Comparison of ENCODE assay signal across 20 cellular contexts in the genomic region with DNA sequence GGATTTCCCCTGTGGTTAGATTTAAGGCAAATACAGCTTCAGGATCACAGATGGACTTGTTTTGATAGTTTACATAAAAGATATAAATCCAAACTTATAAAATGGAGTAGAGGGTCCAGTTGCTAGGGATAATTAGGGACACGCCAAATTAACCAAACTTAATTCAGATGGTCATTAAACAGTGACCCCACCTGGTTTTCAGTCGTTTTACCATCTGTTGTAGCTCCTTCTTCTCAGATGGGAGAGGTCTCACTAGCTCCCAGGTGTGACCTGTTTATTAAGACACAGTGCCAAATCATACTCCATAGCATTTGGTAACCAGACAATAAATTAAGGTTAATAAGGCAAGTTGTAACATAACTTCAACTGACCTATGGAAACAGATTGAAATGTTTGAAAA. TPM values are rescaled to one million over a fixed set of nuclear protein-coding genes. Genes with fewer than 3 reads are reported as not detected.
DNase-seq lines count a peak whose midpoint lies in the region; ATAC-seq, FAIRE-seq and TF ChIP-seq lines count a peak whose summit lies in the region.
"Had no signal": no experiment of that assay in that cellular context is flagged by ENCODE, and none has a peak within 500 bp of the region (broad histone marks: within the 10 kb centered on the region; RNA-seq: fewer than 3 reads in every experiment).

No MANE protein-coding gene starts in this region.

- TF ChIP-seq EP300 in K562 (IDR thresholded peaks at IDR 0.05; ENCODE audit: low read length) = no peak

- TF ChIP-seq CTCF in KMS-11 (conservative IDR thresholded peaks at IDR 0.05; ENCODE audit: low read depth, low read length) (no peak), K562 (IDR thresholded peaks at IDR 0.05 in 2 of 3, conservative IDR thresholded peaks at IDR 0.05 in 1 of 3; ENCODE audit: insufficient read depth in 2 of 3, low read depth in 1 of 3, low read length in 3 of 3) (no peak)

- H3K9me1 ChIP-seq in K562 (ENCODE audit: control insufficient read depth, insufficient read depth, low read length) = no peaks in the 10 kb centered on the region

- H3K4me3 ChIP-seq in KMS-11 (IDR thresholded peaks at IDR 0.05; ENCODE audit: insufficient read depth, low read depth, low read length) (no peak overlapping the region), K562 (no peak overlapping the region), SJCRH30 (no peak overlapping the region)
- H3K4me3 ChIP-seq: PC-9 had no signal

- no peaks in the 10 kb centered on the region for H3K79me2 ChIP-seq in KMS-11 (ENCODE audit: insufficient read depth, low read depth)
- no peaks in the 10 kb centered on the region for H3K79me2 ChIP-seq in K562 (ENCODE audit: control insufficient read depth, insufficient read depth, low read length)

- H3K9me3 ChIP-seq in K562 (replicated peaks; ENCODE audit: control insufficient read depth, insufficient read depth, low read depth, low read length) (no peaks in the 10 kb centered on the region), SJCRH30 (replicated peaks) (no peaks in the 10 kb centered on the region)

- ATAC-seq in K562 = no peak
- ATAC-seq: SK-N-SH treated with all-trans-retinoic acid at 6 μM for 48 hours had no signal

- no TSS peak for BruUV-seq in K562 (replicated peaks; lab: Mats Ljungman, UMichigan)

- DNase-seq in DMS 273 treated with DMSO at 0.1 percent for 48 hours (lab: John Stamatoyannopoulos, UW) (peak; percentile 84), NCI-H82 (lab: John Stamatoyannopoulos, UW) (peak; percentile 60), K562 (ENCODE audit: extremely low read depth in 1 of 4, low spot score in 3 of 4) (no peak), dermis blood vessel endothelial cell (no peak), KG1 (lab: John Stamatoyannopoulos, UW) (no peak), SJCRH30 (no peak)
- DNase-seq: CD4-positive, CD25-positive, alpha-beta regulatory T cell; DND-41; IMR-90; Kasumi-1; NCI-H1436; NCI-H446; NCI-H774; PC-9; SIG-M5 had no signal

- H3K27ac ChIP-seq in KMS-11 = peak overlapping the region; percentile 90
- H3K27ac ChIP-seq in K562 (ENCODE audit: extremely low read depth, low read depth, low read length) = no peak overlapping the region
- H3K27ac ChIP-seq in SJCRH30 = no peak overlapping the region
- H3K27ac ChIP-seq: PC-9, RWPE1 had no signal

- in situ Hi-C loops in K562 (cut with MboI) = no loop called here

- 44% methylated on average over 2 of the region's 2 CpGs for WGBS in K562 (ENCODE audit: insufficient coverage, low coverage, missing lambda C conversion rate)

- CTCF ChIA-PET in K562 (lab: Yijun Ruan, JAX; ENCODE audit: low intra/inter-chr PET ratio) = no interaction called here

- FAIRE-seq in K562 (lab: Jason Lieb, UNC) = no peak
- FAIRE-seq: GM12891, HTR-8/SVneo had no signal

- intact Hi-C loops in K562 (cut with micrococcal nuclease) = no loop called here

- H2AFZ ChIP-seq in KMS-11 (ENCODE audit: low read depth) (peak overlapping the region; percentile 16; the same call in 1 of the 2 replicates), K562 (ENCODE audit: low read depth, low read length) (0 out of 2 replicates have a peak overlapping the region, but pooled peaks have one; percentile 18)
- H2AFZ ChIP-seq: PC-9 had no signal

- POLR2A ChIA-PET in K562 (lab: Yijun Ruan, JAX) = interaction anchor here (0.6 to 1.8 kb wide), 4 partner anchors 8 to 241 kb away, joined by 3 to 7 read pairs (median 4); a partner anchor contains a TSS

- peak overlapping the region; percentile 35 for H3K4me2 ChIP-seq in KMS-11
- H3K4me2 ChIP-seq in K562 (ENCODE audit: insufficient read depth, low read length) = no peak overlapping the region
- H3K4me2 ChIP-seq: PC-9 had no signal

- H3K36me3 ChIP-seq in KMS-11 (ENCODE audit: insufficient read depth) (no peaks in the 10 kb centered on the region), K562 (ENCODE audit: control insufficient read depth, insufficient read depth, low read length) (no peaks in the 10 kb centered on the region), SJCRH30 (no peaks in the 10 kb centered on the region)

- TF ChIP-seq POLR2A in K562 (conservative IDR thresholded peaks at IDR 0.05) = no peak

- no peaks in the 10 kb centered on the region for H3K27me3 ChIP-seq in KMS-11 (ENCODE audit: insufficient read depth, low read depth)
- no peaks in the 10 kb centered on the region for H3K27me3 ChIP-seq in K562 (ENCODE audit: control insufficient read depth in 2 of 2, insufficient read depth in 2 of 2, low read length in 2 of 2)
- H3K27me3 ChIP-seq in SJCRH30 = no peaks in the 10 kb centered on the region

- H3K9ac ChIP-seq in KMS-11 (no peak overlapping the region; the same call in 1 of the 2 replicates), K562 (ENCODE audit: insufficient read depth in 1 of 2, low read depth in 2 of 2, low read length in 2 of 2) (no peak overlapping the region)

- H4K20me1 ChIP-seq in KMS-11 (ENCODE audit: insufficient read depth) (no peaks in the 10 kb centered on the region), K562 (replicated peaks; ENCODE audit: control insufficient read depth, insufficient read depth, low read length) (no peaks in the 10 kb centered on the region)

- TF ChIP-seq RAD21 in K562 (CRISPR knock-in tag; conservative IDR thresholded peaks at IDR 0.05 in 1 of 2, IDR thresholded peaks at IDR 0.05 in 1 of 2) = no peak

- H3K4me1 ChIP-seq in KMS-11 (ENCODE audit: low read depth, poor library complexity, severe bottlenecking) (peaks cover 48% of the 10 kb centered on the region), K562 (replicated peaks in 1 of 2; ENCODE audit: control insufficient read depth in 2 of 2, insufficient read depth in 2 of 2, low read length in 2 of 2) (peaks cover 3 to 9% of the 10 kb centered on the region in 2 experiments; a peak in 3 of 5 replicates), SJCRH30 (peaks cover 36% of the 10 kb centered on the region)

TF ChIP-seq in K562, 482 proteins besides CTCF, POLR2A, EP300 and RAD21:
- TF ChIP-seq, protein P1, sequence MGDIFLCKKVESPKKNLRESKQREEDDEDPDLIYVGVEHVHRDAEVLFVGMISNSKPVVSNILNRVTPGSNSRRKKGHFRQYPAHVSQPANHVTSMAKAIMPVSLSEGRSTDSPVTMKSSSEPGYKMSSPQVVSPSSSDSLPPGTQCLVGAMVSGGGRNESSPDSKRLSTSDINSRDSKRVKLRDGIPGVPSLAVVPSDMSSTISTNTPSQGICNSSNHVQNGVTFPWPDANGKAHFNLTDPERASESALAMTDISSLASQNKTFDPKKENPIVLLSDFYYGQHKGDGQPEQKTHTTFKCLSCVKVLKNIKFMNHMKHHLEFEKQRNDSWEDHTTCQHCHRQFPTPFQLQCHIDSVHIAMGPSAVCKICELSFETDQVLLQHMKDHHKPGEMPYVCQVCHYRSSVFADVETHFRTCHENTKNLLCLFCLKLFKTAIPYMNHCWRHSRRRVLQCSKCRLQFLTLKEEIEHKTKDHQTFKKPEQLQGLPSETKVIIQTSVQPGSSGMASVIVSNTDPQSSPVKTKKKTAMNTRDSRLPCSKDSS (IDR thresholded peaks at IDR 0.05; ENCODE audit: low read depth, partially characterized antibody) = no peak
- TF ChIP-seq PURB (CRISPR knock-in tag; IDR thresholded peaks at IDR 0.05; ENCODE audit: low read depth) (no peak), MAZ (CRISPR knock-in tag; conservative IDR thresholded peaks at IDR 0.05 in 1 of 2, IDR thresholded peaks at IDR 0.05 in 1 of 2) (no peak), ZNF175 (CRISPR knock-in tag; IDR thresholded peaks at IDR 0.05; ENCODE audit: low read depth) (no peak), SREBF1 (IDR thresholded peaks at IDR 0.05; ENCODE audit: borderline replicate concordance, low read depth, low read length) (no peak), GTF2E2 (tag; IDR thresholded peaks at IDR 0.05) (no peak)

RNA-seq across cellular contexts. Expression of a gene that starts 8.1 kb away (rescaled TPM):
- total RNA-seq in K562 (2011; cell fraction: chromatin; rRNA removed; ENCODE audit: low replicate concordance) = 90.8 and 102 TPM in 2 replicates
- total RNA-seq in K562 (2011; cell fraction: nucleolus; rRNA removed) = 107 and 116 TPM in 2 replicates
- 70.0 and 72.2 TPM in 2 replicates for total RNA-seq in K562 (2011; cell fraction: nucleoplasm; rRNA removed)
- total RNA-seq in K562 (2014; rRNA removed) = 124 and 128 TPM in 2 replicates
- 47.2 and 53.9 TPM in 2 replicates for total RNA-seq in K562 (2014; rRNA removed; fragmentation: Illumina TruSeq; extraction: Trizol)
- 35.6 and 36.3 TPM in 2 replicates for total RNA-seq in K562 (2015; rRNA removed; fragmentation: Illumina TruSeq; extraction: Trizol)
- total RNA-seq in K562 (2021) = 131 and 156 TPM in 2 replicates
- 62.1 and 67.7 TPM in 2 replicates for polyA plus RNA-seq in K562 (2011; rRNA removed)
- polyA plus RNA-seq in K562 (2011; cell fraction: cytosol; rRNA removed) = 70.5 and 81.1 TPM in 2 replicates
- polyA plus RNA-seq in K562 (2011; cell fraction: nucleus; rRNA removed) = 121 and 179 TPM in 2 replicates
- 105 and 115 TPM in 2 replicates for polyA plus RNA-seq in K562 (2012)
- polyA plus RNA-seq in K562 (2014; fragmentation: Illumina TruSeq; extraction: Trizol) = 70.7 and 71.9 TPM in 2 replicates
- 10 to 100 TPM; 21.3 to 22.4 TPM for polyA plus RNA-seq in K562 (2014; fragmentation: Nextera tagmentation; extraction: Ambion mirVana)
- polyA plus RNA-seq in K562 (2014; rRNA removed) = 118 and 142 TPM in 2 replicates
- 20.1 and 28.5 TPM in 2 replicates for polyA minus RNA-seq in K562 (2011; rRNA and poly(A)+ RNA removed)
- polyA minus RNA-seq in K562 (2011; cell fraction: cytosol; rRNA and poly(A)+ RNA removed) = 39.4 and 64.1 TPM in 2 replicates
- 113 and 146 TPM in 2 replicates for polyA minus RNA-seq in K562 (2011; cell fraction: nucleus; rRNA and poly(A)+ RNA removed)
- 27.2 and 34.9 TPM in 2 replicates for total RNA-seq in dermis blood vessel endothelial cell
- 103 and 126 TPM in 2 replicates for total RNA-seq in SJCRH30 (2014; rRNA removed; shearing (Covaris generic))

Comparison
In these comparisons a context has a peak if more than half of its experiments do, and no peak if none do; other contexts are left out.
1. DNase-seq: peak in DMS 273 treated with DMSO at 0.1 percent for 48 hours (single experiment) and NCI-H82 (single experiment); none in K562 (0 of 4), dermis blood vessel endothelial cell (single experiment), KG1 (single experiment) and SJCRH30 (0 of 2).